ENCODE assay signal across 8 cellular contexts in genomic region chr1:210328032-210328745, GRCh38. TPM values are rescaled to one million over a fixed set of nuclear protein-coding genes. Genes with fewer than 3 reads are reported as not detected.
A peak's percentile ranks its signal among the peaks of the same experiment; 100 is the strongest.
DNase-seq lines count a peak whose midpoint lies in the region; ATAC-seq and TF ChIP-seq lines count a peak whose summit lies in the region.

No MANE protein-coding gene starts in this region.

- H3K9me3 ChIP-seq in hepatocyte (ENCODE audit: low read depth), result no peaks in the 10 kb centered on the region

- no peaks in the 10 kb centered on the region for H3K79me2 ChIP-seq in hepatocyte

- H3K4me3 Mint-ChIP-seq in activated CD8-positive, alpha-beta memory T cell treated with anti-CD3 and anti-CD28 coated beads, Interleukin-2, amount 10 ng/mL, durations not matched to agents 7 days and 5 days, result peak overlapping the region; percentile 88
- H3K4me3 Mint-ChIP-seq in activated T-helper 17 cell treated with anti-CD3 and anti-CD28 coated beads, Interleukin-2, amount 50 U/mL, for 72 hours, result peak overlapping the region; percentile 95

- H3K4me2 ChIP-seq in hepatocyte, result peak overlapping the region; percentile 88

- peak overlapping the region; percentile 68 for H3K27ac Mint-ChIP-seq in activated CD8-positive, alpha-beta memory T cell treated with anti-CD3 and anti-CD28 coated beads, Interleukin-2, amount 10 ng/mL, durations not matched to agents 7 days and 5 days
- H3K27ac Mint-ChIP-seq in activated T-helper 17 cell treated with anti-CD3 and anti-CD28 coated beads, Interleukin-2, amount 50 U/mL, for 72 hours, result peak overlapping the region; percentile 81

- H3K27ac ChIP-seq in hepatocyte (peak overlapping the region; percentile 95), skin epidermis (peak overlapping the region; percentile 62 to 99 (median 96))

- no peaks in the 10 kb centered on the region for H4K20me1 ChIP-seq in hepatocyte (ENCODE audit: insufficient read depth, poor library complexity, severe bottlenecking)

- H3K9me3 Mint-ChIP-seq in activated CD8-positive, alpha-beta memory T cell treated with anti-CD3 and anti-CD28 coated beads, Interleukin-2, amount 10 ng/mL, durations not matched to agents 7 days and 5 days (ENCODE audit: low read depth), result no peaks in the 10 kb centered on the region
- H3K9me3 Mint-ChIP-seq in activated T-helper 17 cell treated with anti-CD3 and anti-CD28 coated beads, Interleukin-2, amount 50 U/mL, for 72 hours, result no peaks in the 10 kb centered on the region

- H3K36me3 Mint-ChIP-seq in activated CD8-positive, alpha-beta memory T cell treated with anti-CD3 and anti-CD28 coated beads, Interleukin-2, amount 10 ng/mL, durations not matched to agents 7 days and 5 days, result peaks cover 1% of the 10 kb centered on the region
- H3K36me3 Mint-ChIP-seq in activated T-helper 17 cell treated with anti-CD3 and anti-CD28 coated beads, Interleukin-2, amount 50 U/mL, for 72 hours (ENCODE audit: low read depth), result no peaks in the 10 kb centered on the region

- peaks cover 39% of the 10 kb centered on the region for H3K4me1 Mint-ChIP-seq in activated CD8-positive, alpha-beta memory T cell treated with anti-CD3 and anti-CD28 coated beads, Interleukin-2, amount 10 ng/mL, durations not matched to agents 7 days and 5 days
- H3K4me1 Mint-ChIP-seq in activated T-helper 17 cell treated with anti-CD3 and anti-CD28 coated beads, Interleukin-2, amount 50 U/mL, for 72 hours, result peaks cover 26% of the 10 kb centered on the region

- H3K27me3 ChIP-seq in hepatocyte, result no peaks in the 10 kb centered on the region

- H2AFZ ChIP-seq in hepatocyte, result peak overlapping the region; percentile 70

- no peaks in the 10 kb centered on the region for H3K36me3 ChIP-seq in hepatocyte (replicated peaks; ENCODE audit: insufficient read depth, low read depth)

- CTCF ChIA-PET in activated CD8-positive, alpha-beta memory T cell treated with anti-CD3 and anti-CD28 coated beads, Interleukin-2, amount 10 ng/mL, durations not matched to agents 7 days and 5 days (lab: Charles Lee), result no interaction called here

- peak overlapping the region; percentile 66 for H3K4me3 ChIP-seq in hepatocyte
- peak overlapping the region; percentile 49 to 84 (median 73) for H3K4me3 ChIP-seq in skin epidermis

- peaks cover 12% of the 10 kb centered on the region for H3K4me1 ChIP-seq in hepatocyte (ENCODE audit: insufficient read depth)

- 27% methylated on average over 19 of the region's 19 CpGs for WGBS in hepatocyte (ENCODE audit: low lambda C conversion rate, missing lambda C conversion rate)

- no peak for ATAC-seq in activated CD8-positive, alpha-beta memory T cell treated with anti-CD3 and anti-CD28 coated beads, Interleukin-2, amount 10 ng/mL, durations not matched to agents 7 days and 5 days
- no peak for ATAC-seq in activated T-helper 17 cell treated with anti-CD3 and anti-CD28 coated beads, Interleukin-2, amount 50 U/mL, for 72 hours (replicated peaks)
- no peak for ATAC-seq in HG02938 (IDR thresholded peaks at IDR 0.05; ENCODE audit: unreplicated experiment)

- H3K9me2 ChIP-seq in hepatocyte (replicated peaks; ENCODE audit: insufficient read depth), result no peaks in the 10 kb centered on the region

- TF ChIP-seq CTCF in hepatocyte (IDR thresholded peaks at IDR 0.05; ENCODE audit: poor library complexity), result no peak

- DNase-seq in activated CD8-positive, alpha-beta memory T cell treated with anti-CD3 and anti-CD28 coated beads, Interleukin-2, amount 10 ng/mL, durations not matched to agents 7 days and 5 days, result no peak
- no peak for DNase-seq in activated CD8-positive, alpha-beta memory T cell treated with anti-CD3 and anti-CD28 coated beads for 24 hours
- DNase-seq in hepatocyte (ENCODE audit: low spot score), result no peak
- no peak for DNase-seq in epidermal melanocyte (ENCODE audit: insufficient read length, low spot score)
- no peak for DNase-seq in central memory CD4-positive, alpha-beta T cell

- peaks cover 37% of the 10 kb centered on the region for H3K27me3 Mint-ChIP-seq in activated CD8-positive, alpha-beta memory T cell treated with anti-CD3 and anti-CD28 coated beads, Interleukin-2, amount 10 ng/mL, durations not matched to agents 7 days and 5 days
- H3K27me3 Mint-ChIP-seq in activated T-helper 17 cell treated with anti-CD3 and anti-CD28 coated beads, Interleukin-2, amount 50 U/mL, for 72 hours, result no peaks in the 10 kb centered on the region

RNA-seq across cellular contexts. Expression of gene HHAT, which starts 0.5 kb away (rescaled TPM):
- total RNA-seq in activated CD8-positive, alpha-beta memory T cell treated with anti-CD3 and anti-CD28 coated beads, Interleukin-2, amount 10 ng/mL, durations not matched to agents 7 days and 5 days, result under 1 TPM; 0.23 to 0.64 TPM
- total RNA-seq in activated T-helper 17 cell treated with anti-CD3 and anti-CD28 coated beads, Interleukin-2, amount 50 U/mL, for 72 hours, result 1 to 10 TPM in 1 of 2 donors, under 1 TPM in 1; 0.58 to 1.3 TPM
- 6.3 and 9.4 TPM in 2 replicates for total RNA-seq in hepatocyte
- polyA plus RNA-seq in hepatocyte, result 3.9 and 5.3 TPM in 2 replicates
